Comparison of ENCODE assay signal across 8 cellular contexts in the genomic region with DNA sequence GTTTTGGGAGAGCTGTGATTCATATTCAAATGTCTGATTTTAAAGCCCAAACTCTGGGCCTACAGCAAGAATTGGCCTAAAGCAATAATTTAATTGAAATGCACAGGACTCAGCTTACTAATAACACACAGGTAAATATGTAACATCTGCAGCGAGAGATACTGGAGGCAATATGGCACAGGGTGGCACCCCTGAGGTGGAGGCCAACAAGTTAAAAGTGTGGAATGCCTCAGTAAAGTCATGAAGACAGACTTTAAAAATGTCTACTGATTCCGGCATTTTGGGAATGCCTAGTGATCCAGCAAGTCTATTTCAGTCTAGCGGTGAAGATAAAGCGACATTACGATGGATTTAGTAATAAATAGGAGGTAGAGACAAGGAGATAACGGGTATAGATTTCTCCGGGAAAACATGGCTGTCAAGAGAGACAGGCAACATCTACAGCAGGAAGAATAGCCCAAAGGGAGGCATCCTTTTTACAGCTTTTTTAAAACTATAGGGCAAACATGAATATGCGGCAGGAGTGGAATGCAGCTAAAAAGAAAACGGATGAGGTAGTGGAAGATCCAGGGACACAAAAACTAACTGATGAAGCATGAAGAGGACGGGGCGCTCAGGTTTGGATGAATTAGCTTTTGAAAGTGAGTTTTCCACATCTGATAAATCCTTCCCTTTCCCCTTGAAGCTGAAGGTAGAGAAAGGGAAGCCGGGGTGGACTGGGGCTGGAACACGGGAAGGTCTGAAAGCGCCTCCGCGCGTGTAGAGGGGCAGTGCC. TPM values are rescaled to one million over a fixed set of nuclear protein-coding genes. Genes with fewer than 3 reads are reported as not detected.
DNase-seq lines count a peak whose midpoint lies in the region; ATAC-seq, FAIRE-seq and TF ChIP-seq lines count a peak whose summit lies in the region.

No MANE protein-coding gene starts in this region.

- peaks cover 20% of the 10 kb centered on the region for H3K4me1 Mint-ChIP-seq in CD8-positive, alpha-beta T cell (ENCODE audit: low read depth)
- peaks cover 27% of the 10 kb centered on the region for H3K4me1 Mint-ChIP-seq in neural crest cell

- no peaks in the 10 kb centered on the region for H3K9me3 Mint-ChIP-seq in CD8-positive, alpha-beta T cell
- H3K9me3 Mint-ChIP-seq in neural crest cell, result no peaks in the 10 kb centered on the region

- FAIRE-seq in GM12891 (lab: Jason Lieb, UNC), result no peak

- POLR2A ChIA-PET in CD8-positive, alpha-beta T cell (lab: Charles Lee), result no interaction called here

- H3K9ac ChIP-seq in duodenal mucosa (ENCODE audit: low read depth in 1 of 2, low read length in 2 of 2), result peak overlapping the region; percentile 92 to 96

- H3K36me3 Mint-ChIP-seq in CD8-positive, alpha-beta T cell, result peaks cover 7% of the 10 kb centered on the region
- H3K36me3 Mint-ChIP-seq in neural crest cell (ENCODE audit: low read depth), result peaks cover 7% of the 10 kb centered on the region

- peak overlapping the region; percentile 96 for H3K4me3 Mint-ChIP-seq in CD8-positive, alpha-beta T cell
- peak overlapping the region; percentile 87 for H3K4me3 Mint-ChIP-seq in neural crest cell

- peak overlapping the region; percentile 82 for H3K4me3 ChIP-seq in CD8-positive, alpha-beta T cell (ENCODE audit: low read depth, low read length)
- H3K4me3 ChIP-seq in duodenal mucosa (ENCODE audit: low read depth in 1 of 2, low read length in 2 of 2), result peak overlapping the region; percentile 87 to 96

- no peaks in the 10 kb centered on the region for H3K27me3 Mint-ChIP-seq in CD8-positive, alpha-beta T cell (ENCODE audit: low read depth)
- H3K27me3 Mint-ChIP-seq in neural crest cell (ENCODE audit: low read depth), result no peaks in the 10 kb centered on the region

- intact Hi-C loops in CD8-positive, alpha-beta T cell (cut with DNase I, micrococcal nuclease), result loop anchor here (1.0 to 10.0 kb wide), 5 partner anchors 74 to 368 kb away; a partner anchor contains a TSS

- H3K9me3 ChIP-seq in CD8-positive, alpha-beta T cell (ENCODE audit: low read length), result no peaks in the 10 kb centered on the region
- no peaks in the 10 kb centered on the region for H3K9me3 ChIP-seq in duodenal mucosa (ENCODE audit: control insufficient read depth in 1 of 2, low read length in 2 of 2)

- no peak for TF ChIP-seq CTCF in CD8-positive, alpha-beta T cell (IDR thresholded peaks at IDR 0.05)
- TF ChIP-seq CTCF in neural crest cell (conservative IDR thresholded peaks at IDR 0.05), result no peak
- no peak for TF ChIP-seq CTCF in omental fat pad (IDR thresholded peaks at IDR 0.05)

- DNase-seq in CD8-positive, alpha-beta T cell, result no peak
- DNase-seq in Kasumi-1 (lab: John Stamatoyannopoulos, UW) (peak; percentile 28 to 31), neural crest cell (ENCODE audit: low read depth, low spot score) (no peak), GM12891 (ENCODE audit: insufficient read length, low spot score) (no peak), ureter (ENCODE audit: low spot score) (no peak), omental fat pad (ENCODE audit: low spot score) (no peak)
- DNase-seq in central memory CD4-positive, alpha-beta T cell, result no peak

- H3K4me1 ChIP-seq in CD8-positive, alpha-beta T cell (ENCODE audit: insufficient read depth, low read length), result peaks cover 11% of the 10 kb centered on the region
- peaks cover 13 to 16% of the 10 kb centered on the region in 2 donors for H3K4me1 ChIP-seq in duodenal mucosa (ENCODE audit: control insufficient read depth in 1 of 2, insufficient read depth in 2 of 2, low read length in 2 of 2)

- H3K27ac ChIP-seq in CD8-positive, alpha-beta T cell (ENCODE audit: low read depth, low read length), result peak overlapping the region; percentile 48
- H3K27ac ChIP-seq in duodenal mucosa (ENCODE audit: low read depth, low read length), result no peak overlapping the region

- H3K27ac Mint-ChIP-seq in CD8-positive, alpha-beta T cell, result peak overlapping the region; percentile 66
- H3K27ac Mint-ChIP-seq in neural crest cell (ENCODE audit: unreplicated experiment), result peak overlapping the region; percentile 25

- no peaks in the 10 kb centered on the region for H3K36me3 ChIP-seq in CD8-positive, alpha-beta T cell (ENCODE audit: insufficient read depth, low read length)
- no peaks in the 10 kb centered on the region for H3K36me3 ChIP-seq in duodenal mucosa (ENCODE audit: control insufficient read depth in 1 of 2, insufficient read depth in 2 of 2, low read length in 2 of 2)

- no peaks in the 10 kb centered on the region for H3K27me3 ChIP-seq in CD8-positive, alpha-beta T cell (ENCODE audit: insufficient read depth, low read length)
- H3K27me3 ChIP-seq in duodenal mucosa (ENCODE audit: control insufficient read depth in 1 of 2, insufficient read depth in 2 of 2, low read length in 2 of 2), result no peaks in the 10 kb centered on the region

- ATAC-seq in CD8-positive, alpha-beta T cell, result no peak
- ATAC-seq in omental fat pad (ENCODE audit: low FRiP score), result no peak

- no peak for TF ChIP-seq POLR2A in GM12891 (IDR thresholded peaks at IDR 0.05; ENCODE audit: low read depth, low read length)

- CTCF ChIA-PET in CD8-positive, alpha-beta T cell (lab: Charles Lee), result no interaction called here

TF ChIP-seq in GM12891, 5 proteins besides CTCF, POLR2A, EP300 and RAD21:
- no peak for TF ChIP-seq PAX5 (IDR thresholded peaks at IDR 0.05; ENCODE audit: insufficient read depth, low read length, severe bottlenecking)

RNA-seq across cellular contexts. Expression of a gene that starts 1.2 kb away (rescaled TPM):
- total RNA-seq in CD8-positive, alpha-beta T cell, result 1 to 10 TPM; 2.0 to 2.2 TPM
- total RNA-seq in neural crest cell (9.0 and 9.7 TPM in 2 replicates), ureter (5.1 TPM), omental fat pad (10 to 100 TPM in 1 of 4 donors, 1 to 10 TPM in 3; 3.5 to 10.6 (median 5.4) TPM)
- polyA plus RNA-seq in GM12891 (2012; ENCODE audit: low read depth, missing spikeins), result 1.7 TPM

RNA-seq across cellular contexts. Expression of a gene that starts 37.3 kb away (rescaled TPM):
- 1 to 10 TPM in 1 of 2 experiments, under 1 TPM in 1; 0.89 to 1.5 TPM for total RNA-seq in CD8-positive, alpha-beta T cell
- total RNA-seq in neural crest cell (41.2 and 44.0 TPM in 2 replicates), ureter (11.3 TPM), omental fat pad (1 to 10 TPM; 4.7 to 9.7 (median 6.7) TPM)
- polyA plus RNA-seq in GM12891 (2012; ENCODE audit: low read depth, missing spikeins), result 0.15 TPM

Comparison
In these comparisons a context has a peak if more than half of its experiments do, and no peak if none do; other contexts are left out.
1. DNase-seq: peak in Kasumi-1 (2 of 2); none in CD8-positive, alpha-beta T cell (0 of 7), neural crest cell (single experiment), GM12891 (single experiment), ureter (single experiment), central memory CD4-positive, alpha-beta T cell (single experiment) and omental fat pad (single experiment).